ENCODE assay signal across 1 cellular context in the genomic region with DNA sequence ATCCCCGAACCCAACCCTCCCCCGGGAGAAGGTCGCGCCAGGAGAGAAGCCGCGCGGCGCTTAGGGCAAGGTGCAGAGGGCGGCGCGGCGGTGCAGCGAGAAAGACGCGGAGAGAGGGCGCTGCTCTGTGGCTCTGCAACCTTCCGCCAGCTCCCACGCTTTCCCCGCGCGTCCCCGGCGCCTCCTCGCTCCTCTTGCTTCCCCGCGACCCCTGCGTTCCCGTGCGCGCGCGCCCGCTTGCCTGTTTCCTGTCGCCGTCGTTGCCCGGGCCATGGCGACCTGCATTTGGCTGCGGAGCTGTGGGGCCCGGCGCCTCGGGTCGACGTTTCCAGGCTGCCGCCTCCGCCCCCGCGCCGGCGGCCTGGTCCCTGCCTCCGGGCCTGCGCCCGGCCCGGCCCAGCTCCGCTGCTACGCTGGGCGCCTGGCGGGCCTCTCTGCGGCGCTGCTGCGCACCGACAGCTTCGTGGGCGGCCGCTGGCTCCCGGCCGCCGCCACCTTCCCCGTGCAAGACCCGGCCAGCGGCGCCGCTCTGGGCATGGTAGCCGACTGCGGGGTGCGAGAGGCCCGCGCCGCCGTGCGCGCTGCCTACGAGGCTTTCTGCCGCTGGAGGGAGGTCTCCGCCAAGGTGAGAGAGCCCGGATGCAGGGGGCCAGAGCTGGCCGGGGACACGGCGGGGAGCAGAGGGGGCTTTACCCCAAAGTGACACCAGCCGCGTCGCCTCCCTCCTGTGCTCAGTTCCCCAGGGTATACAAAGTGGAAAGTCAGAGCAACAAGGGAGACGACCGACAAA.
TF ChIP-seq lines count a peak whose summit lies in the region.

Gene ALDH5A1 (plus strand): TSS at position 244 of the 790 bp plus-strand sequence. CDS start 28 bp downstream, at position 272.

TF ChIP-seq in HCT116, 20 proteins besides CTCF, POLR2A, EP300 and RAD21 (continued from another document):
- TF ChIP-seq REST (IDR thresholded peaks at IDR 0.05; ENCODE audit: low read depth), result no peak
- TF ChIP-seq TCF7L2 (IDR thresholded peaks at IDR 0.05; ENCODE audit: borderline replicate concordance, extremely low read depth, insufficient read depth, insufficient read length), result no peak
- TF ChIP-seq SIN3A (IDR thresholded peaks at IDR 0.05; ENCODE audit: low read depth), result peak; percentile 35; the same call in 1 of the 2 replicates
- TF ChIP-seq EZH2phosphoT487 (IDR thresholded peaks at IDR 0.05; ENCODE audit: borderline replicate concordance), result no peak
- no peak for TF ChIP-seq ZBTB33 (IDR thresholded peaks at IDR 0.05; ENCODE audit: extremely low read depth, insufficient replicate concordance, low read length)
- TF ChIP-seq ELF1 (IDR thresholded peaks at IDR 0.05; ENCODE audit: borderline replicate concordance, low read depth), result no peak
- no peak for TF ChIP-seq EZH2 (IDR thresholded peaks at IDR 0.05)
- TF ChIP-seq POLR2AphosphoS5 (IDR thresholded peaks at IDR 0.05; ENCODE audit: low read depth, low read length), result peak; percentile 24; the same call in 1 of the 2 replicates
- TF ChIP-seq ZNF274 (IDR thresholded peaks at IDR 0.05; ENCODE audit: low read depth, low read length), result no peak
- no peak for TF ChIP-seq SP1 (IDR thresholded peaks at IDR 0.05; ENCODE audit: low read depth)
- TF ChIP-seq YY1 (IDR thresholded peaks at IDR 0.05; ENCODE audit: extremely low read depth, insufficient replicate concordance, low read depth, low read length), result no peak
- TF ChIP-seq CEBPB (IDR thresholded peaks at IDR 0.05; ENCODE audit: low read depth), result no peak
- TF ChIP-seq EGR1 (IDR thresholded peaks at IDR 0.05; ENCODE audit: low read depth), result peak; percentile 89; the same call in 1 of the 2 replicates
